Comparison of ENCODE assay signal across 22 cellular contexts in the genomic region with DNA sequence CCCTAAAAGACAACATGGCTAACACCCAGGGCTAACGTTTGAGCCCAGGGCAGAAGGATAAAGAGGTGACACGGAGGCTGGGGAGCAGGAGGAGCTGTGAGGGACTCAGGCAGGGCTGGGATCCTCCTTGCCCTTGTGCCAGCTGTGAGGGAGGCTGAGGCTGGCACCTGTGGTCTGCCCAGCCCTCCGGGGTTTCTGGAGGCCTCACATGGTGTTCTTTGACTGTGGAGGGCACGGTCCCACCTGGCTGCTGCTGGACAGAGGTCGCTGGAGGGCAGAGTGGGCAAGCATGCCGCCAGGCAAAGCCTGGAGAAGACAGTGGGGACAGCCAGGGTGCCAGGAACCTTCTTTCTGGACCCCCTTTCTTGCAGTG. TPM values are rescaled to one million over a fixed set of nuclear protein-coding genes. Genes with fewer than 3 reads are reported as not detected.
DNase-seq lines count a peak whose midpoint lies in the region; ATAC-seq and TF ChIP-seq lines count a peak whose summit lies in the region.
"Had no signal": no experiment of that assay in that cellular context is flagged by ENCODE, and none has a peak within 500 bp of the region (broad histone marks: within the 10 kb centered on the region; RNA-seq: fewer than 3 reads in every experiment).

No MANE protein-coding gene starts in this region.

- no peak for ATAC-seq in effector memory CD8-positive, alpha-beta T cell (replicated peaks)
- peak; percentile 41 for ATAC-seq in left colon
- no peak for ATAC-seq in GM23338
- no peak for ATAC-seq in GM19324 (IDR thresholded peaks at IDR 0.05; ENCODE audit: low FRiP score, unreplicated experiment)
- no peak for ATAC-seq in activated CD4-positive, CD25-positive, alpha-beta regulatory T cell treated with anti-CD3 and anti-CD28 coated beads, Interleukin-2, amount 50 U/mL, for 24 hours
- ATAC-seq: activated CD8-positive, alpha-beta memory T cell treated with anti-CD3 and anti-CD28 coated beads, Interleukin-2, amount 10 ng/mL, durations not matched to agents 7 days and 5 days; activated naive CD4-positive, alpha-beta T cell treated with anti-CD3 and anti-CD28 coated beads, Interleukin-2, amount 50 U/mL, for 72 hours had no signal

- no peaks in the 10 kb centered on the region for H3F3A ChIP-seq in GM23338 (replicated peaks; ENCODE audit: low read depth)

- H3K79me2 ChIP-seq in GM23338 (replicated peaks; ENCODE audit: insufficient read depth): no peaks in the 10 kb centered on the region

- H3K4me3 Mint-ChIP-seq in effector memory CD8-positive, alpha-beta T cell: no peak overlapping the region
- no peak overlapping the region for H3K4me3 Mint-ChIP-seq in GM23338
- H3K4me3 Mint-ChIP-seq: activated CD4-positive, alpha-beta T cell treated with anti-CD3 and anti-CD28 coated beads, Interleukin-2, amount 10 ng/mL, durations not matched to agents 24 days and 14 days; activated CD8-positive, alpha-beta memory T cell treated with anti-CD3 and anti-CD28 coated beads, Interleukin-2, amount 10 ng/mL, durations not matched to agents 7 days and 5 days; mesothelial cell of epicardium; nephron; T-helper 1 cell treated with Interleukin-12 subunit alpha and Interleukin-12 subunit beta and Interleukin-4 antibody, amounts not matched to agents 30 μg/mL and 1 μg/mL, for 36 hours had no signal

- no peak for DNase-seq in effector memory CD8-positive, alpha-beta T cell
- DNase-seq in left colon (no peak), GM23338 (ENCODE audit: low spot score) (no peak), NCI-H187 treated with DMSO at 0.1 percent for 48 hours (lab: John Stamatoyannopoulos, UW) (no peak)
- DNase-seq: activated CD4-positive, alpha-beta T cell treated with anti-CD3 and anti-CD28 coated beads, Interleukin-2, amount 10 ng/mL, durations not matched to agents 24 days and 14 days; activated CD8-positive, alpha-beta memory T cell treated with anti-CD3 and anti-CD28 coated beads, Interleukin-2, amount 10 ng/mL, durations not matched to agents 7 days and 5 days; BE2C; DMS79; left cardiac atrium; NCI-H1694 treated with DMSO at 0.1 percent for 48 hours; NCI-H2171 treated with DMSO at 0.1 percent for 48 hours; pancreas; stimulated activated CD8-positive, alpha-beta memory T cell treated with anti-CD3 and anti-CD28 coated beads, Interleukin-4, amount 100 ng/mL, for 48 hours had no signal

- H3K9me3 Mint-ChIP-seq in effector memory CD8-positive, alpha-beta T cell: no peaks in the 10 kb centered on the region
- no peaks in the 10 kb centered on the region for H3K9me3 Mint-ChIP-seq in GM23338
- H3K9me3 Mint-ChIP-seq: activated CD4-positive, alpha-beta T cell treated with anti-CD3 and anti-CD28 coated beads, Interleukin-2, amount 10 ng/mL, durations not matched to agents 24 days and 14 days; activated naive CD4-positive, alpha-beta T cell treated with anti-CD3 and anti-CD28 coated beads, Interleukin-2, amount 50 U/mL, for 72 hours; mesothelial cell of epicardium; nephron; T-helper 1 cell treated with Interleukin-12 subunit alpha and Interleukin-12 subunit beta and Interleukin-4 antibody, amounts not matched to agents 30 μg/mL and 1 μg/mL, for 36 hours had no signal

- peaks cover 0 to 6% of the 10 kb centered on the region in 2 donors for H3K4me1 Mint-ChIP-seq in effector memory CD8-positive, alpha-beta T cell (ENCODE audit: low read depth in 2 of 2)
- peaks cover 5% of the 10 kb centered on the region; the same call in 2 of the 3 replicates for H3K4me1 Mint-ChIP-seq in GM23338
- H3K4me1 Mint-ChIP-seq: activated CD8-positive, alpha-beta memory T cell treated with anti-CD3 and anti-CD28 coated beads, Interleukin-2, amount 10 ng/mL, durations not matched to agents 7 days and 5 days had no signal

- H4K20me1 ChIP-seq in BLaER1 (peaks cover 37% of the 10 kb centered on the region), GM23338 (replicated peaks; ENCODE audit: insufficient read depth) (no peaks in the 10 kb centered on the region; the same call in 1 of the 2 replicates)

- H3K36me3 ChIP-seq in BLaER1 (no peaks in the 10 kb centered on the region), skeletal muscle tissue (ENCODE audit: control insufficient read depth in 3 of 3, insufficient read depth in 3 of 3, low read length in 3 of 3) (no peaks in the 10 kb centered on the region), GM23338 (ENCODE audit: insufficient read depth) (no peaks in the 10 kb centered on the region)
- H3K36me3 ChIP-seq: BE2C, pancreas had no signal

- H3K27ac ChIP-seq in BLaER1: 0 out of 2 replicates have a peak overlapping the region, but pooled peaks have one; percentile 28
- H3K27ac ChIP-seq in skeletal muscle tissue (ENCODE audit: low read depth, low read length): peak overlapping the region; percentile 99
- no peak overlapping the region for H3K27ac ChIP-seq in GM23338 (ENCODE audit: low read depth)
- H3K27ac ChIP-seq: pancreas, SK-N-MC had no signal

- peak overlapping the region; percentile 57; the same call in 1 of the 2 replicates for H3K4me2 ChIP-seq in BLaER1
- no peak overlapping the region for H3K4me2 ChIP-seq in GM23338

- H3K4me1 ChIP-seq in BLaER1 (peaks cover 33% of the 10 kb centered on the region), skeletal muscle tissue (ENCODE audit: control insufficient read depth in 3 of 3, insufficient read depth in 3 of 3, low read length in 3 of 3) (peaks cover 24 to 45% (median 29%) of the 10 kb centered on the region in 3 donors), GM23338 (ENCODE audit: insufficient read depth) (no peaks in the 10 kb centered on the region)
- H3K4me1 ChIP-seq: BE2C had no signal

- peak overlapping the region; percentile 68 to 79 for H3K27ac Mint-ChIP-seq in effector memory CD8-positive, alpha-beta T cell
- no peak overlapping the region; the same call in 1 of the 2 replicates for H3K27ac Mint-ChIP-seq in GM23338
- H3K27ac Mint-ChIP-seq: activated CD4-positive, alpha-beta T cell treated with anti-CD3 and anti-CD28 coated beads, Interleukin-2, amount 10 ng/mL, durations not matched to agents 24 days and 14 days; activated CD8-positive, alpha-beta memory T cell treated with anti-CD3 and anti-CD28 coated beads, Interleukin-2, amount 10 ng/mL, durations not matched to agents 7 days and 5 days; activated naive CD4-positive, alpha-beta T cell treated with anti-CD3 and anti-CD28 coated beads, Interleukin-2, amount 50 U/mL, for 72 hours; mesothelial cell of epicardium; nephron; T-helper 1 cell treated with Interleukin-12 subunit alpha and Interleukin-12 subunit beta and Interleukin-4 antibody, amounts not matched to agents 30 μg/mL and 1 μg/mL, for 36 hours had no signal

- no peak overlapping the region for H2AFZ ChIP-seq in GM23338

- no peak for TF ChIP-seq CTCF in GM23338 (conservative IDR thresholded peaks at IDR 0.05; ENCODE audit: low read depth in 2 of 2)

- no peaks in the 10 kb centered on the region for H3K27me3 Mint-ChIP-seq in effector memory CD8-positive, alpha-beta T cell
- H3K27me3 Mint-ChIP-seq in GM23338 (ENCODE audit: insufficient read depth, low read depth, poor library complexity): peaks cover 8% of the 10 kb centered on the region
- H3K27me3 Mint-ChIP-seq: activated CD4-positive, alpha-beta T cell treated with anti-CD3 and anti-CD28 coated beads, Interleukin-2, amount 10 ng/mL, durations not matched to agents 24 days and 14 days; activated CD8-positive, alpha-beta memory T cell treated with anti-CD3 and anti-CD28 coated beads, Interleukin-2, amount 10 ng/mL, durations not matched to agents 7 days and 5 days had no signal

- intact Hi-C loops in left colon (cut with DNase I, micrococcal nuclease): no loop called here

- H3K9me3 ChIP-seq in BLaER1: no peaks in the 10 kb centered on the region
- H3K9me3 ChIP-seq in skeletal muscle tissue (ENCODE audit: control insufficient read depth in 3 of 3, low read length in 3 of 3): no peaks in the 10 kb centered on the region
- H3K9me3 ChIP-seq: BE2C, pancreas had no signal

- H3K4me3 ChIP-seq in BLaER1 (no peak overlapping the region), skeletal muscle tissue (ENCODE audit: low read length in 3 of 3) (peak overlapping the region; percentile 57 to 84 (median 79)), GM23338 (no peak overlapping the region)
- H3K4me3 ChIP-seq: pancreas, SK-N-MC had no signal

- no peak overlapping the region for H3K9ac ChIP-seq in BLaER1
- H3K9ac ChIP-seq in skeletal muscle tissue (ENCODE audit: low read depth in 1 of 3, low read length in 3 of 3): peak overlapping the region; percentile 84 to 93 (median 92)

- H3K27me3 ChIP-seq in BLaER1 (no peaks in the 10 kb centered on the region), skeletal muscle tissue (ENCODE audit: control insufficient read depth in 3 of 3, insufficient read depth in 3 of 3, low read length in 3 of 3) (no peaks in the 10 kb centered on the region), GM23338 (ENCODE audit: insufficient read depth) (no peaks in the 10 kb centered on the region)
- H3K27me3 ChIP-seq: BE2C, pancreas had no signal

- H3K9me2 ChIP-seq in GM23338 (ENCODE audit: insufficient read depth): no peaks in the 10 kb centered on the region

- H3K36me3 Mint-ChIP-seq in effector memory CD8-positive, alpha-beta T cell (ENCODE audit: insufficient read depth): peaks cover 11% of the 10 kb centered on the region
- no peaks in the 10 kb centered on the region for H3K36me3 Mint-ChIP-seq in GM23338 (ENCODE audit: low read depth)
- H3K36me3 Mint-ChIP-seq: activated CD8-positive, alpha-beta memory T cell treated with anti-CD3 and anti-CD28 coated beads, Interleukin-2, amount 10 ng/mL, durations not matched to agents 7 days and 5 days; activated naive CD4-positive, alpha-beta T cell treated with anti-CD3 and anti-CD28 coated beads, Interleukin-2, amount 50 U/mL, for 72 hours had no signal

TF ChIP-seq in GM23338, 12 proteins besides CTCF, POLR2A, EP300 and RAD21:
- TF ChIP-seq JUNB (IDR thresholded peaks at IDR 0.05; ENCODE audit: unreplicated experiment) (no peak), EZH2phosphoT487 (IDR thresholded peaks at IDR 0.05; ENCODE audit: unreplicated experiment) (no peak), CREB1 (CRISPR knock-in tag; IDR thresholded peaks at IDR 0.05; ENCODE audit: low read depth) (no peak)

RNA-seq across cellular contexts. Expression of a gene that starts 26.8 kb away (rescaled TPM):
- total RNA-seq in left colon (10 to 100 TPM; 25.4 to 25.8 TPM), skeletal muscle tissue (4.2 TPM)
- 22.8 and 25.7 TPM in 2 replicates for total RNA-seq in GM23338 (2014; rRNA removed; shearing (Covaris generic))
- polyA plus RNA-seq in GM23338 (2016; fragmentation: Nextera tagmentation; extraction: Ambion mirVana): 5.3 and 7.7 TPM in 2 replicates

RNA-seq across cellular contexts. Expression of a gene that starts 28.5 kb away (rescaled TPM):
- 100 to 1,000 TPM in 1 of 2 donors, 10 to 100 TPM in 1; 98.5 to 142 TPM for total RNA-seq in left colon
- 6.3 TPM for total RNA-seq in skeletal muscle tissue
- 6.7 and 12.9 TPM in 2 replicates for total RNA-seq in GM23338 (2014; rRNA removed; shearing (Covaris generic))
- polyA plus RNA-seq in GM23338 (2016; fragmentation: Nextera tagmentation; extraction: Ambion mirVana): 2.5 and 2.9 TPM in 2 replicates

RNA-seq across cellular contexts. Expression of a gene that starts 49.4 kb away (rescaled TPM):
- total RNA-seq in left colon (10 to 100 TPM; 14.6 to 16.3 TPM), skeletal muscle tissue (37.1 TPM)
- total RNA-seq in GM23338 (2014; rRNA removed; shearing (Covaris generic)): 15.8 and 16.7 TPM in 2 replicates
- 10.5 and 11.8 TPM in 2 replicates for polyA plus RNA-seq in GM23338 (2016; fragmentation: Nextera tagmentation; extraction: Ambion mirVana)

RNA-seq across cellular contexts. Expression of a gene that starts 54.6 kb away (rescaled TPM):
- total RNA-seq in left colon: 1 to 10 TPM; 3.7 to 4.3 TPM
- 5.2 TPM for total RNA-seq in skeletal muscle tissue
- total RNA-seq in GM23338 (2014; rRNA removed; shearing (Covaris generic)): 4.0 and 6.5 TPM in 2 replicates
- polyA plus RNA-seq in GM23338 (2016; fragmentation: Nextera tagmentation; extraction: Ambion mirVana): 2.9 and 5.0 TPM in 2 replicates

Comparison
In these comparisons a context has a peak if more than half of its experiments do, and no peak if none do; other contexts are left out.
1. H3K4me3 ChIP-seq: peak in skeletal muscle tissue (3 of 3); none in BLaER1 (single experiment) and GM23338 (single experiment).